ENCODE assay signal across 8 cellular contexts in the genomic region with DNA sequence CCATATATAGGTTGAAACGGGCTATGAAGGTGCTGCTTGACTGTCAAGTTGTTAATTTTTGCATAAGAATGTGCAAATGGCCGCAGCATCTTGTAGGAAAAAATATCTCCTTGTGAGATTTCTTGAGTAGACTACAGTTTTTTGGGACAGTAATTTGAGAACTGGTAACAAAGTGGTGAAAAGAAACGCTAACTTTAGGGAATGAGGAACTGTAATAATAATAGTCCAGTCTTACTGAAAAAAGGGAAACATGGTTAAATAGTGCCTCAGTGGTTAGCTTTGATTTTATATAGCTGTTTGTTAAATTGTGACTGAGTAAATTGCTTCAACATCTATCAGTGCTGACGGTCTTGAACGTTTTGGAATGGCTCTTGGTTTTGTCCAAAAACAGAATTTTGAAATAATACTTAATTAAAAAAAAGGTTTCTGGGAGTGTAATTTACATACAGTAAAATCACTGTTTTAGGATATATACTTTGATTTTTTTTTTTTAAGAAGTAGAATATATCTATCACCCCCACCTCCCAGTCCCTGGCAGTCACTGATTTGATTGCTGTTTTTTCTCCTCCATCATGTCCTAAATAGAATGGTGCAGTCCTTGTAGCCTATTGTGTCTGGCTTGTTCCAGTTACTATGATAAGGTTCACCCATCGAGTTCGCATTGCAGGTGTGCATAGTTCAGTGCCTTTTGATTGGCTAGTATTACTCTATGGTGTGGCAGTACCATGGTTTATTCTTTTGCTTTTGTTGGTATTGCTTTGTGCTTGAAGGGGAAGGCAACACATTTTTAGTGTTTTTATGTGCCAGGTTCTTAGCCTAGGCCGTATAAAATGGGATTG. TPM values are rescaled to one million over a fixed set of nuclear protein-coding genes. Genes with fewer than 3 reads are reported as not detected.
A peak's percentile ranks its signal among the peaks of the same experiment; 100 is the strongest.
DNase-seq lines count a peak whose midpoint lies in the region; ATAC-seq, FAIRE-seq and TF ChIP-seq lines count a peak whose summit lies in the region.

No MANE protein-coding gene starts in this region.

- H3K27me3 Mint-ChIP-seq in activated CD8-positive, alpha-beta memory T cell treated with anti-CD3 and anti-CD28 coated beads, Interleukin-2, amount 10 ng/mL, durations not matched to agents 7 days and 5 days = no peaks in the 10 kb centered on the region
- H3K27me3 Mint-ChIP-seq in activated T-helper 2 cell treated with anti-CD3 and anti-CD28 coated beads, Interferon-gamma antibody, Interleukin-2, Interleukin-4, amounts not matched to agents 10 μg/mL and 5 μg/mL and 100 μg/mL, durations not matched to agents 14 hours and 24 hours and 36 hours (ENCODE audit: low read depth) = no peaks in the 10 kb centered on the region

- H3K27ac Mint-ChIP-seq in activated CD8-positive, alpha-beta memory T cell treated with anti-CD3 and anti-CD28 coated beads, Interleukin-2, amount 10 ng/mL, durations not matched to agents 7 days and 5 days = peak overlapping the region; percentile 96
- no peak overlapping the region for H3K27ac Mint-ChIP-seq in activated T-helper 2 cell treated with anti-CD3 and anti-CD28 coated beads, Interferon-gamma antibody, Interleukin-2, Interleukin-4, amounts not matched to agents 10 μg/mL and 5 μg/mL and 100 μg/mL, durations not matched to agents 14 hours and 24 hours and 36 hours

- no peak for FAIRE-seq in kidney (lab: Jason Lieb, UNC)

- intact Hi-C loops in activated T-helper 2 cell treated with anti-CD3 and anti-CD28 coated beads, Interferon-gamma antibody, Interleukin-2, Interleukin-4, amounts not matched to agents 10 μg/mL and 5 μg/mL and 100 μg/mL, durations not matched to agents 14 hours and 24 hours and 36 hours (cut with micrococcal nuclease) = loop anchor here (5.0 kb wide), 2 partner anchors 47 to 297 kb away; partner anchors contain the start of genes PMM2 and TMEM186
- intact Hi-C loops in kidney (cut with DNase I) = no loop called here

- peaks cover 53% of the 10 kb centered on the region for H3K36me3 Mint-ChIP-seq in activated CD8-positive, alpha-beta memory T cell treated with anti-CD3 and anti-CD28 coated beads, Interleukin-2, amount 10 ng/mL, durations not matched to agents 7 days and 5 days
- H3K36me3 Mint-ChIP-seq in activated T-helper 2 cell treated with anti-CD3 and anti-CD28 coated beads, Interferon-gamma antibody, Interleukin-2, Interleukin-4, amounts not matched to agents 10 μg/mL and 5 μg/mL and 100 μg/mL, durations not matched to agents 14 hours and 24 hours and 36 hours (ENCODE audit: low read depth) = peaks cover 58% of the 10 kb centered on the region

- ATAC-seq in activated CD8-positive, alpha-beta memory T cell treated with anti-CD3 and anti-CD28 coated beads, Interleukin-2, amount 10 ng/mL, durations not matched to agents 7 days and 5 days = no peak
- ATAC-seq in HG03469 (IDR thresholded peaks at IDR 0.05; ENCODE audit: unreplicated experiment) = no peak

- H3K4me3 ChIP-seq in kidney (ENCODE audit: low read length in 2 of 2) (peak overlapping the region; percentile 78 to 87), suprapubic skin (peak overlapping the region; percentile 75)

- CTCF ChIA-PET in activated CD8-positive, alpha-beta memory T cell treated with anti-CD3 and anti-CD28 coated beads, Interleukin-2, amount 10 ng/mL, durations not matched to agents 7 days and 5 days (lab: Charles Lee) = interaction anchor here (1.3 to 3.9 kb wide), 2 partner anchors 8 to 85 kb away, joined by 3 to 22 read pairs; no protein-coding TSS in a partner anchor

- H3K27ac ChIP-seq in kidney (ENCODE audit: low read depth in 2 of 2, low read length in 2 of 2) = peak overlapping the region in 1 of 2 donors; percentile 99
- no peak overlapping the region for H3K27ac ChIP-seq in suprapubic skin

- H3K9ac ChIP-seq in kidney (ENCODE audit: low read length in 2 of 2) = peak overlapping the region; percentile 9 to 47

- H3K4me1 ChIP-seq in kidney (ENCODE audit: control insufficient read depth in 1 of 2, insufficient read depth in 1 of 2, low read depth in 1 of 2, low read length in 2 of 2) = peaks cover 29 to 30% of the 10 kb centered on the region in 2 donors
- H3K4me1 ChIP-seq in suprapubic skin = peaks cover 73% of the 10 kb centered on the region

- TF ChIP-seq POLR2A in suprapubic skin (IDR thresholded peaks at IDR 0.05) = no peak

- WGBS in suprapubic skin = 24% methylated on average over 8 of the region's 8 CpGs

- no peak for DNase-seq in activated CD8-positive, alpha-beta memory T cell treated with anti-CD3 and anti-CD28 coated beads, Interleukin-2, amount 10 ng/mL, durations not matched to agents 7 days and 5 days
- no peak for DNase-seq in activated CD8-positive, alpha-beta memory T cell treated with anti-CD3 and anti-CD28 coated beads, Interleukin-2, amount 50 U/mL, for 48 hours
- DNase-seq in activated T-helper 2 cell treated with anti-CD3 and anti-CD28 coated beads, Interferon-gamma antibody, Interleukin-2, Interleukin-4, amounts not matched to agents 10 μg/mL and 5 μg/mL and 100 μg/mL, durations not matched to agents 14 hours and 24 hours and 36 hours (ENCODE audit: low spot score) = no peak
- DNase-seq in kidney (no peak), suprapubic skin (ENCODE audit: low spot score in 2 of 2) (no peak), HCEC 1CT (no peak), GM13976 (ENCODE audit: low spot score) (no peak)

- TF ChIP-seq CTCF in kidney (IDR thresholded peaks at IDR 0.05; ENCODE audit: borderline replicate concordance, extremely low read depth, insufficient read depth) (no peak), suprapubic skin (IDR thresholded peaks at IDR 0.05) (no peak), GM13976 (IDR thresholded peaks at IDR 0.05; ENCODE audit: borderline replicate concordance, control extremely low read depth, extremely low read depth, insufficient read depth, missing control alignments) (no peak)

- in situ Hi-C loops in GM13976 (cut with MboI; ENCODE audit: low sequenced_read_pairs, unreplicated experiment) = no loop called here

- no peak for TF ChIP-seq EP300 in suprapubic skin (IDR thresholded peaks at IDR 0.05)

- H3K9me3 ChIP-seq in kidney (ENCODE audit: control insufficient read depth in 1 of 2, low read length in 2 of 2) = no peaks in the 10 kb centered on the region
- no peaks in the 10 kb centered on the region for H3K9me3 ChIP-seq in suprapubic skin

- no peaks in the 10 kb centered on the region for H3K27me3 ChIP-seq in suprapubic skin

- no peaks in the 10 kb centered on the region for H3K9me3 Mint-ChIP-seq in activated CD8-positive, alpha-beta memory T cell treated with anti-CD3 and anti-CD28 coated beads, Interleukin-2, amount 10 ng/mL, durations not matched to agents 7 days and 5 days (ENCODE audit: low read depth)
- H3K9me3 Mint-ChIP-seq in activated T-helper 2 cell treated with anti-CD3 and anti-CD28 coated beads, Interferon-gamma antibody, Interleukin-2, Interleukin-4, amounts not matched to agents 10 μg/mL and 5 μg/mL and 100 μg/mL, durations not matched to agents 14 hours and 24 hours and 36 hours = no peaks in the 10 kb centered on the region

- peak overlapping the region; percentile 89 for H3K4me3 Mint-ChIP-seq in activated CD8-positive, alpha-beta memory T cell treated with anti-CD3 and anti-CD28 coated beads, Interleukin-2, amount 10 ng/mL, durations not matched to agents 7 days and 5 days
- peak overlapping the region; percentile 98 for H3K4me3 Mint-ChIP-seq in activated T-helper 2 cell treated with anti-CD3 and anti-CD28 coated beads, Interferon-gamma antibody, Interleukin-2, Interleukin-4, amounts not matched to agents 10 μg/mL and 5 μg/mL and 100 μg/mL, durations not matched to agents 14 hours and 24 hours and 36 hours (ENCODE audit: low read depth)

- peaks cover 50% of the 10 kb centered on the region for H3K4me1 Mint-ChIP-seq in activated CD8-positive, alpha-beta memory T cell treated with anti-CD3 and anti-CD28 coated beads, Interleukin-2, amount 10 ng/mL, durations not matched to agents 7 days and 5 days
- peaks cover 46% of the 10 kb centered on the region for H3K4me1 Mint-ChIP-seq in activated T-helper 2 cell treated with anti-CD3 and anti-CD28 coated beads, Interferon-gamma antibody, Interleukin-2, Interleukin-4, amounts not matched to agents 10 μg/mL and 5 μg/mL and 100 μg/mL, durations not matched to agents 14 hours and 24 hours and 36 hours (ENCODE audit: low read depth)

- H3K36me3 ChIP-seq in kidney (ENCODE audit: control insufficient read depth in 1 of 2, insufficient read depth in 2 of 2, low read length in 2 of 2) (peaks cover 0 to 5% of the 10 kb centered on the region in 2 donors), suprapubic skin (peaks cover 5% of the 10 kb centered on the region)

RNA-seq across cellular contexts. Expression of gene HAPSTR1, which starts 2.8 kb away (rescaled TPM):
- total RNA-seq in activated CD8-positive, alpha-beta memory T cell treated with anti-CD3 and anti-CD28 coated beads, Interleukin-2, amount 10 ng/mL, durations not matched to agents 7 days and 5 days = 10 to 100 TPM; 52.3 to 63.8 TPM
- total RNA-seq in activated T-helper 2 cell treated with anti-CD3 and anti-CD28 coated beads, Interferon-gamma antibody, Interleukin-2, Interleukin-4, amounts not matched to agents 10 μg/mL and 5 μg/mL and 100 μg/mL, durations not matched to agents 14 hours and 24 hours and 36 hours = 54.5 and 54.9 TPM in 2 replicates
- 77.0 TPM for total RNA-seq in kidney
- 14.7 TPM for polyA plus RNA-seq in kidney (ENCODE audit: insufficient read depth, low read depth, low replicate concordance)
- total RNA-seq in suprapubic skin = 10 to 100 TPM; 40.4 to 52.7 (median 47.4) TPM
